29 cellular contexts compared by ENCODE assay signal in the genomic region with DNA sequence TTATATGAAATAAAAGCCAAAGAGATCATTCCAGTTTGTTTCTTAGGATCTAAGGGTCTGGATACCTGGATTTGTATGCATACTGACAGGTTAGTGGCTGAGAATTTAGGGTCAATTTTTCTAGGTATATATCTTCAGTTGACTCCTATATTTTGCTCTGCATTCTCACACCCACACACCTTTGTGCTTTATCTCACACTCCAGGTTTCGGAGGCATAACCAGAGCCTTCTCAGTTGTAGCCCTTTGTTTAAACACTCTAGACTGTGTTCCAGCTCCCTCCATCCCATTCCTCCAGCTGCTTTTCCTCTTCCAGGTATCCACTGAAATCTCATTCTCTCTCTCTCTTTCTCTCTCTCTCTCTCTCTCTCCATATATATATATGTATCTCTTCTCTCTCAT.
"Had no signal": no experiment of that assay in that cellular context is flagged by ENCODE, and none has a peak within 500 bp of the region (broad histone marks: within the 10 kb centered on the region; RNA-seq: fewer than 3 reads in every experiment).

No MANE protein-coding gene starts in this region.

- FAIRE-seq: urothelium cell line had no signal

- H3K36me3 ChIP-seq: stomach, suprapubic skin, thoracic aorta, thyroid gland, tibial artery, tibial nerve, transverse colon, upper lobe of left lung, upper lobe of right lung, uterus, vagina had no signal

- H3K9me3 Mint-ChIP-seq: stimulated activated effector memory CD8-positive, alpha-beta T cell treated with anti-CD3 and anti-CD28 coated beads, Interleukin-12 subunit alpha, Interleukin-12 subunit beta, amount 100 ng/mL, for 72 hours; stimulated activated memory B cell treated with anti-CD40 and anti-IgM and Interleukin-4, amounts not matched to agents 10 μg/mL and 1 μg/mL and 100 μg/mL, for 72 hours; stimulated activated naive B cell treated with anti-CD40 and anti-IgM and Interleukin-4, amounts not matched to agents 10 μg/mL and 1 μg/mL and 100 μg/mL, for 72 hours; stimulated activated naive CD8-positive, alpha-beta T cell treated with anti-CD3 and anti-CD28 coated beads, Interleukin-15, amount 100 ng/mL, for 72 hours; stimulated activated naive CD8-positive, alpha-beta T cell treated with anti-CD3 and anti-CD28 coated beads, Interleukin-15, Interleukin-2, amounts not matched to agents 100 ng/mL and 50 ng/mL, for 24 hours; type B pancreatic cell had no signal

- H3K4me1 Mint-ChIP-seq: stimulated activated effector memory CD8-positive, alpha-beta T cell treated with anti-CD3 and anti-CD28 coated beads, Interleukin-12 subunit alpha, Interleukin-12 subunit beta, amount 100 ng/mL, for 72 hours; stimulated activated memory B cell treated with anti-CD40 and anti-IgM and Interleukin-4, amounts not matched to agents 10 μg/mL and 1 μg/mL and 100 μg/mL, for 72 hours; stimulated activated naive B cell treated with anti-CD40 and anti-IgM and Interleukin-4, amounts not matched to agents 10 μg/mL and 1 μg/mL and 100 μg/mL, for 72 hours; stimulated activated naive CD8-positive, alpha-beta T cell treated with anti-CD3 and anti-CD28 coated beads, Interleukin-15, amount 100 ng/mL, for 72 hours had no signal

- H3K36me3 Mint-ChIP-seq: stimulated activated effector memory CD8-positive, alpha-beta T cell treated with anti-CD3 and anti-CD28 coated beads, Interleukin-12 subunit alpha, Interleukin-12 subunit beta, amount 100 ng/mL, for 72 hours; stimulated activated memory B cell treated with anti-CD40 and anti-IgM and Interleukin-4, amounts not matched to agents 10 μg/mL and 1 μg/mL and 100 μg/mL, for 72 hours; type B pancreatic cell had no signal

- H3K27ac Mint-ChIP-seq: stimulated activated effector memory CD8-positive, alpha-beta T cell treated with anti-CD3 and anti-CD28 coated beads, Interleukin-12 subunit alpha, Interleukin-12 subunit beta, amount 100 ng/mL, for 72 hours; stimulated activated memory B cell treated with anti-CD40 and anti-IgM and Interleukin-4, amounts not matched to agents 10 μg/mL and 1 μg/mL and 100 μg/mL, for 72 hours; stimulated activated naive B cell treated with anti-CD40 and anti-IgM and Interleukin-4, amounts not matched to agents 10 μg/mL and 1 μg/mL and 100 μg/mL, for 72 hours; stimulated activated naive CD8-positive, alpha-beta T cell treated with anti-CD3 and anti-CD28 coated beads, Interleukin-15, amount 100 ng/mL, for 72 hours; stimulated activated naive CD8-positive, alpha-beta T cell treated with anti-CD3 and anti-CD28 coated beads, Interleukin-15, Interleukin-2, amounts not matched to agents 100 ng/mL and 50 ng/mL, for 24 hours; type B pancreatic cell had no signal

- H3K4me1 ChIP-seq: stomach, suprapubic skin, testis, thyroid gland, tibial artery, tibial nerve, transverse colon, upper lobe of left lung, upper lobe of right lung, uterus, vagina had no signal

- H3K4me3 Mint-ChIP-seq: stimulated activated effector memory CD8-positive, alpha-beta T cell treated with anti-CD3 and anti-CD28 coated beads, Interleukin-12 subunit alpha, Interleukin-12 subunit beta, amount 100 ng/mL, for 72 hours; stimulated activated memory B cell treated with anti-CD40 and anti-IgM and Interleukin-4, amounts not matched to agents 10 μg/mL and 1 μg/mL and 100 μg/mL, for 72 hours; stimulated activated naive B cell treated with anti-CD40 and anti-IgM and Interleukin-4, amounts not matched to agents 10 μg/mL and 1 μg/mL and 100 μg/mL, for 72 hours; stimulated activated naive CD8-positive, alpha-beta T cell treated with anti-CD3 and anti-CD28 coated beads, Interleukin-15, amount 100 ng/mL, for 72 hours; stimulated activated naive CD8-positive, alpha-beta T cell treated with anti-CD3 and anti-CD28 coated beads, Interleukin-15, Interleukin-2, amounts not matched to agents 100 ng/mL and 50 ng/mL, for 24 hours; type B pancreatic cell had no signal

- DNase-seq: stimulated activated CD4-positive, alpha-beta T cell treated with anti-CD3 and anti-CD28 coated beads, Interleukin-2, amount 100 ng/mL, for 48 hours; stimulated activated CD4-positive, alpha-beta T cell treated with anti-CD3 and anti-CD28 coated beads, Interleukin-4, amount 100 ng/mL, for 1 hour; stimulated activated CD4-positive, alpha-beta T cell treated with anti-CD3 and anti-CD28 coated beads, Interleukin-4, amount 100 ng/mL, for 24 hours; stimulated activated CD4-positive, alpha-beta T cell treated with anti-CD3 and anti-CD28 coated beads, Interleukin-4, amount 100 ng/mL, for 4 hours; stimulated activated CD8-positive, alpha-beta memory T cell treated with anti-CD3 and anti-CD28 coated beads, Interleukin-4, amount 100 ng/mL, for 48 hours; stimulated activated naive B cell treated with anti-CD40 and anti-IgM and Interleukin-4, amounts not matched to agents 10 μg/mL and 1 μg/mL and 100 μg/mL, for 72 hours; stimulated activated naive CD4-positive, alpha-beta T cell; stimulated activated naive CD4-positive, alpha-beta T cell treated with Interleukin-2 at 50 U/mL for 16 hours; stimulated activated naive CD8-positive, alpha-beta T cell treated with anti-CD3 and anti-CD28 coated beads, Interleukin-15, amount 100 ng/mL, for 72 hours; stimulated activated naive CD8-positive, alpha-beta T cell treated with anti-CD3 and anti-CD28 coated beads, Interleukin-15, Interleukin-2, amounts not matched to agents 100 U/mL and 50 U/mL, for 24 hours; stomach; substantia nigra; testis; thyroid gland; tibial artery; transverse colon; trophoblast cell; upper lobe of left lung; upper lobe of right lung; uterus had no signal

- H3K9me3 ChIP-seq: stomach, suprapubic skin, testis, thoracic aorta, thyroid gland, tibial artery, tibial nerve, transverse colon, upper lobe of left lung, upper lobe of right lung, uterus, vagina had no signal

- H3K4me3 ChIP-seq: stomach, suprapubic skin, testis, thoracic aorta, thyroid gland, tibial artery, tibial nerve, transverse colon, upper lobe of left lung, upper lobe of right lung, uterus, vagina had no signal

- H3K27me3 Mint-ChIP-seq: stimulated activated memory B cell treated with anti-CD40 and anti-IgM and Interleukin-4, amounts not matched to agents 10 μg/mL and 1 μg/mL and 100 μg/mL, for 72 hours; stimulated activated naive CD8-positive, alpha-beta T cell treated with anti-CD3 and anti-CD28 coated beads, Interleukin-15, amount 100 ng/mL, for 72 hours; stimulated activated naive CD8-positive, alpha-beta T cell treated with anti-CD3 and anti-CD28 coated beads, Interleukin-15, Interleukin-2, amounts not matched to agents 100 ng/mL and 50 ng/mL, for 24 hours; type B pancreatic cell had no signal

- ATAC-seq: stimulated activated effector memory CD8-positive, alpha-beta T cell treated with anti-CD3 and anti-CD28 coated beads, Interleukin-12 subunit alpha, Interleukin-12 subunit beta, amount 100 ng/mL, for 72 hours; stimulated activated memory B cell treated with anti-CD40 and anti-IgM and Interleukin-4, amounts not matched to agents 10 μg/mL and 1 μg/mL and 100 μg/mL, for 72 hours; stimulated activated naive B cell treated with anti-CD40 and anti-IgM and Interleukin-4, amounts not matched to agents 10 μg/mL and 1 μg/mL and 100 μg/mL, for 72 hours; stimulated activated naive CD8-positive, alpha-beta T cell treated with anti-CD3 and anti-CD28 coated beads, Interleukin-15, amount 100 ng/mL, for 72 hours; stimulated activated naive CD8-positive, alpha-beta T cell treated with anti-CD3 and anti-CD28 coated beads, Interleukin-15, Interleukin-2, amounts not matched to agents 100 U/mL and 50 U/mL, for 24 hours; upper lobe of right lung had no signal

- H3K27me3 ChIP-seq: stomach, suprapubic skin, testis, thyroid gland, tibial artery, tibial nerve, transverse colon, upper lobe of left lung, upper lobe of right lung, uterus, vagina had no signal

- H3K27ac ChIP-seq: stomach, suprapubic skin, testis, thoracic aorta, thyroid gland, tibial artery, tibial nerve, transverse colon, upper lobe of left lung, upper lobe of right lung, uterus, vagina had no signal
